ENCODE assay signal across 8 cellular contexts in genomic region chr4:47837582-47838294, GRCh38. TPM values are rescaled to one million over a fixed set of nuclear protein-coding genes. Genes with fewer than 3 reads are reported as not detected.
DNase-seq lines count a peak whose midpoint lies in the region; ATAC-seq and TF ChIP-seq lines count a peak whose summit lies in the region.

Gene CORIN (minus strand): TSS chr4:47838067. CDS start chr4:47837949, 118 bp downstream.

- H3K4me1 Mint-ChIP-seq in activated CD4-positive, alpha-beta T cell treated with anti-CD3 and anti-CD28 coated beads, Interleukin-2, amount 10 ng/mL, durations not matched to agents 7 days and 5 days: peaks cover 24% of the 10 kb centered on the region

- CTCF ChIA-PET in activated CD4-positive, alpha-beta T cell treated with anti-CD3 and anti-CD28 coated beads, Interleukin-2, amount 10 ng/mL, durations not matched to agents 7 days and 5 days (lab: Charles Lee): interaction anchor here (1.0 to 1.4 kb wide), 5 partner anchors 9 to 137 kb away, joined by 3 to 5 read pairs (median 4); no protein-coding TSS in a partner anchor

- peak; percentile 22 for ATAC-seq in HG03135 (IDR thresholded peaks at IDR 0.05; ENCODE audit: unreplicated experiment)

- peak within 1 kb of the TSS; percentile 97 for H3K4me2 ChIP-seq in fibroblast of lung (ENCODE audit: extremely low read depth, insufficient read depth, low read length)

- H3K4me1 ChIP-seq in fibroblast of lung (ENCODE audit: control insufficient read depth, extremely low read depth, insufficient read depth, low read length) (peaks cover 2% of the 10 kb centered on the region), neuron (ENCODE audit: insufficient read depth, low read length) (peaks cover 4% of the 10 kb centered on the region)

- no peaks in the 10 kb centered on the region for H3K36me3 Mint-ChIP-seq in activated CD4-positive, alpha-beta T cell treated with anti-CD3 and anti-CD28 coated beads, Interleukin-2, amount 10 ng/mL, durations not matched to agents 7 days and 5 days (ENCODE audit: low read depth)

- peak within 1 kb of the TSS; percentile 58 for H3K27ac Mint-ChIP-seq in activated CD4-positive, alpha-beta T cell treated with anti-CD3 and anti-CD28 coated beads, Interleukin-2, amount 10 ng/mL, durations not matched to agents 7 days and 5 days

- no peaks in the 10 kb centered on the region for H4K20me1 ChIP-seq in fibroblast of lung (ENCODE audit: control insufficient read depth, extremely low read depth, insufficient read depth, low read length)

- TF ChIP-seq CTCF in fibroblast of lung (conservative IDR thresholded peaks at IDR 0.05 in 1 of 2, IDR thresholded peaks at IDR 0.05 in 1 of 2; ENCODE audit: low read depth in 1 of 2, low read length in 2 of 2): no peak

- no peak within 1 kb of the TSS for H3K9ac ChIP-seq in fibroblast of lung (ENCODE audit: insufficient read depth, low read length)

- no peaks in the 10 kb centered on the region for H3K27me3 ChIP-seq in fibroblast of lung (ENCODE audit: control insufficient read depth, insufficient read depth, low read length)
- H3K27me3 ChIP-seq in neuron (ENCODE audit: insufficient read depth, low read length): no peaks in the 10 kb centered on the region

- DNase-seq in activated CD4-positive, CD25-positive, alpha-beta regulatory T cell treated with anti-CD3 and anti-CD28 coated beads, Interleukin-2, amount 50 U/mL, for 72 hours: peak; percentile 39
- DNase-seq in activated CD4-positive, CD25-positive, alpha-beta regulatory T cell (lab: John Stamatoyannopoulos, UW): no peak
- DNase-seq in activated CD4-positive, alpha-beta T cell treated with anti-CD3 and anti-CD28 coated beads, Interleukin-2, amount 10 ng/mL, durations not matched to agents 7 days and 5 days: no peak
- no peak for DNase-seq in fibroblast of lung (ENCODE audit: low read depth in 2 of 2)
- DNase-seq in NCI-H2196 treated with DMSO at 0.1 percent for 48 hours (lab: John Stamatoyannopoulos, UW; ENCODE audit: unreplicated experiment): no peak
- DNase-seq in NK-92 (lab: John Stamatoyannopoulos, UW; ENCODE audit: unreplicated experiment): no peak

- no peaks in the 10 kb centered on the region for H3K9me3 ChIP-seq in fibroblast of lung (ENCODE audit: control insufficient read depth, insufficient read depth, low read depth, low read length)
- H3K9me3 ChIP-seq in neuron (ENCODE audit: low read length): no peaks in the 10 kb centered on the region

- peak within 1 kb of the TSS; percentile 61 to 69 (median 66) for H3K4me3 ChIP-seq in fibroblast of lung (replicated peaks in 1 of 4; ENCODE audit: control extremely low read depth in 1 of 4, insufficient read depth in 1 of 4, low read depth in 3 of 4, low read length in 4 of 4)
- H3K4me3 ChIP-seq in neuron (ENCODE audit: low read length): peak within 1 kb of the TSS; percentile 23

- H3K27ac ChIP-seq in fibroblast of lung (ENCODE audit: insufficient read depth, low read length): no peak within 1 kb of the TSS

- peaks cover 22% of the 10 kb centered on the region for H3K27me3 Mint-ChIP-seq in activated CD4-positive, alpha-beta T cell treated with anti-CD3 and anti-CD28 coated beads, Interleukin-2, amount 10 ng/mL, durations not matched to agents 7 days and 5 days

- POLR2A ChIA-PET in activated CD4-positive, alpha-beta T cell treated with anti-CD3 and anti-CD28 coated beads, Interleukin-2, amount 10 ng/mL, durations not matched to agents 7 days and 5 days (lab: Charles Lee): no interaction called here

- no peaks in the 10 kb centered on the region for H3K79me2 ChIP-seq in fibroblast of lung (ENCODE audit: control insufficient read depth, insufficient read depth, low read length)

- H2AFZ ChIP-seq in fibroblast of lung (ENCODE audit: low read length) (peak within 1 kb of the TSS; percentile 83), neuron (ENCODE audit: low read depth, low read length) (no peak within 1 kb of the TSS)

- no peaks in the 10 kb centered on the region for H3K9me3 Mint-ChIP-seq in activated CD4-positive, alpha-beta T cell treated with anti-CD3 and anti-CD28 coated beads, Interleukin-2, amount 10 ng/mL, durations not matched to agents 7 days and 5 days

- H3K36me3 ChIP-seq in fibroblast of lung (ENCODE audit: control insufficient read depth, insufficient read depth, low read length): no peaks in the 10 kb centered on the region
- H3K36me3 ChIP-seq in neuron (ENCODE audit: insufficient read depth, low read length): no peaks in the 10 kb centered on the region

- H3K4me3 Mint-ChIP-seq in activated CD4-positive, alpha-beta T cell treated with anti-CD3 and anti-CD28 coated beads, Interleukin-2, amount 10 ng/mL, durations not matched to agents 7 days and 5 days: peak within 1 kb of the TSS; percentile 77

RNA-seq across cellular contexts. Expression of gene CORIN, which starts in this region (rescaled TPM):
- under 1 TPM in 1 of 2 experiments, not detected in 1; 0.22 TPM for total RNA-seq in activated CD4-positive, alpha-beta T cell treated with anti-CD3 and anti-CD28 coated beads, Interleukin-2, amount 10 ng/mL, durations not matched to agents 7 days and 5 days
- total RNA-seq in fibroblast of lung: under 0.01 and 1.5 TPM in 2 replicates
- polyA plus RNA-seq in fibroblast of lung: 4.2 and 22.2 TPM in 2 replicates
- polyA plus RNA-seq in fibroblast of lung (2012): 2.2 and 16.3 TPM in 2 replicates
- 0.41 and 12.7 TPM in 2 replicates for polyA minus RNA-seq in fibroblast of lung (ENCODE audit: low replicate concordance)
